ENCODE assay signal across 9 cellular contexts in genomic region chr1:11443043-11443442, GRCh38. TPM values are rescaled to one million over a fixed set of nuclear protein-coding genes. Genes with fewer than 3 reads are reported as not detected.
"Had no signal": no experiment of that assay in that cellular context is flagged by ENCODE, and none has a peak within 500 bp of the region (broad histone marks: within the 10 kb centered on the region; RNA-seq: fewer than 3 reads in every experiment).

No MANE protein-coding gene starts in this region.

- H2AFZ ChIP-seq: GM23248, GM23338 had no signal

- DNase-seq: GM23248, GOT3, H7, H9, HCEC 1CT, HFFc6 had no signal

- H3K27ac Mint-ChIP-seq: GM23338, H9, HFFc6 had no signal

- H3K36me3 ChIP-seq: HAP-1 had no signal

- H3K4me3 ChIP-seq: GM23248, GM23338, HAP-1 had no signal

- H3K4me1 ChIP-seq: HAP-1 had no signal

- H3K9ac ChIP-seq: GM23248 had no signal

- H3K4me3 Mint-ChIP-seq: GM23338, H9, HFFc6 had no signal

- H3K9me3 Mint-ChIP-seq: GM23338, H9, HFFc6 had no signal

- H3K4me2 ChIP-seq: GM23338 had no signal

- H3K9me3 ChIP-seq: HAP-1 had no signal

- ATAC-seq: GM23338, HCT116 had no signal

- H3K27ac ChIP-seq: GM23248 had no signal

RNA-seq across cellular contexts. Expression of gene DISP3, which starts 35.9 kb away (rescaled TPM):
- total RNA-seq: GM23248, HFFc6 had no signal
- polyA plus RNA-seq: GM23248 had no signal
